8 cellular contexts compared by ENCODE assay signal in genomic region chr4:23888421-23889319, GRCh38. TPM values are rescaled to one million over a fixed set of nuclear protein-coding genes. Genes with fewer than 3 reads are reported as not detected.
A peak's percentile ranks its signal among the peaks of the same experiment; 100 is the strongest.
DNase-seq lines count a peak whose midpoint lies in the region; ATAC-seq, FAIRE-seq and TF ChIP-seq lines count a peak whose summit lies in the region.

No MANE protein-coding gene starts in this region.

- no peak for DNase-seq in HFF-Myc (ENCODE audit: extremely low read depth, low read depth)
- peak in 1 of 4 donors; percentile 26 for DNase-seq in body of pancreas
- DNase-seq in kidney, result no peak
- DNase-seq in spleen, result no peak
- DNase-seq in SKM-1 (lab: John Stamatoyannopoulos, UW; ENCODE audit: unreplicated experiment), result no peak
- DNase-seq in HuH-7.5 (ENCODE audit: low spot score), result no peak

- H3K4me1 ChIP-seq in body of pancreas, result peaks cover 16% of the 10 kb centered on the region
- peaks cover 3 to 6% of the 10 kb centered on the region in 2 donors for H3K4me1 ChIP-seq in kidney (ENCODE audit: control insufficient read depth in 1 of 2, insufficient read depth in 1 of 2, low read depth in 1 of 2, low read length in 2 of 2)
- peaks cover 0 to 18% (median 7%) of the 10 kb centered on the region in 6 donors for H3K4me1 ChIP-seq in spleen

- H3K9ac ChIP-seq in kidney (ENCODE audit: low read length in 2 of 2), result peak overlapping the region; percentile 56 to 89

- WGBS in body of pancreas, 2 donors, result 5 to 6% methylated on average over 25 of the region's 25 CpGs
- 21 to 27% (median 22%) methylated on average over 25 of the region's 25 CpGs for WGBS in spleen, 5 donors

- no peaks in the 10 kb centered on the region for H3K36me3 ChIP-seq in body of pancreas (replicated peaks in 1 of 2; ENCODE audit: insufficient read depth in 1 of 2, low read depth in 2 of 2)
- peaks cover 0 to 2% of the 10 kb centered on the region in 2 donors for H3K36me3 ChIP-seq in kidney (ENCODE audit: control insufficient read depth in 1 of 2, insufficient read depth in 2 of 2, low read length in 2 of 2)
- H3K36me3 ChIP-seq in spleen, result no peaks in the 10 kb centered on the region

- H3K27ac ChIP-seq in body of pancreas (peak overlapping the region in 3 of 4 donors; percentile 60 to 84 (median 67)), kidney (ENCODE audit: low read depth in 2 of 2, low read length in 2 of 2) (peak overlapping the region; percentile 83 to 95), spleen (peak overlapping the region in 7 of 8 donors; percentile 16 to 67 (median 48))

- no peak for FAIRE-seq in kidney (lab: Jason Lieb, UNC)

- intact Hi-C loops in body of pancreas (cut with DNase I), result no loop called here
- intact Hi-C loops in kidney (cut with DNase I), result no loop called here
- intact Hi-C loops in spleen (cut with DNase I; ENCODE audit: low total_unique reads), result no loop called here

- peak in 2 of 3 donors; percentile 39 to 44 for TF ChIP-seq POLR2A in body of pancreas (IDR thresholded peaks at IDR 0.05)
- no peak for TF ChIP-seq POLR2A in spleen (IDR thresholded peaks at IDR 0.05)

- TF ChIP-seq CTCF in HFF-Myc (IDR thresholded peaks at IDR 0.05; ENCODE audit: low read depth, low read length, missing control alignments) (no peak), body of pancreas (IDR thresholded peaks at IDR 0.05) (no peak), kidney (IDR thresholded peaks at IDR 0.05; ENCODE audit: borderline replicate concordance, extremely low read depth, insufficient read depth) (no peak), spleen (IDR thresholded peaks at IDR 0.05 in 8 of 11, conservative IDR thresholded peaks at IDR 0.05 in 3 of 11) (no peak)

- H3K9me3 ChIP-seq in body of pancreas (no peaks in the 10 kb centered on the region), kidney (ENCODE audit: control insufficient read depth in 1 of 2, low read length in 2 of 2) (no peaks in the 10 kb centered on the region), spleen (no peaks in the 10 kb centered on the region)

- H3K27me3 ChIP-seq in body of pancreas, result no peaks in the 10 kb centered on the region
- H3K27me3 ChIP-seq in spleen (replicated peaks in 1 of 7), result peaks cover 0 to 4% (median 0%) of the 10 kb centered on the region in 7 donors

- ATAC-seq in body of pancreas (peak; percentile 30), HG02623 (IDR thresholded peaks at IDR 0.05; ENCODE audit: unreplicated experiment) (no peak), GM21786 (IDR thresholded peaks at IDR 0.05; ENCODE audit: unreplicated experiment) (no peak)

- H3K4me3 ChIP-seq in HFF-Myc (replicated peaks; ENCODE audit: low read depth, low read length), result peak overlapping the region; percentile 27
- peak overlapping the region in 1 of 2 donors; percentile 3 for H3K4me3 ChIP-seq in body of pancreas
- H3K4me3 ChIP-seq in kidney (ENCODE audit: low read length in 2 of 2), result peak overlapping the region; percentile 77 to 98
- H3K4me3 ChIP-seq in spleen, result peak overlapping the region; percentile 16 to 64 (median 26)

RNA-seq across cellular contexts. Expression of gene PPARGC1A, which starts 1.2 kb away (rescaled TPM):
- total RNA-seq in body of pancreas, result 10 to 100 TPM in 1 of 2 donors, 1 to 10 TPM in 1; 8.0 to 44.8 TPM
- total RNA-seq in kidney, result 80.8 TPM
- 22.8 TPM for polyA plus RNA-seq in kidney (ENCODE audit: insufficient read depth, low read depth, low replicate concordance)
- total RNA-seq in spleen, result 1 to 10 TPM in 6 of 7 donors, under 1 TPM in 1; 0.88 to 7.3 (median 3.7) TPM
- polyA plus RNA-seq in spleen, result under 1 TPM; 0.32 to 0.63 (median 0.53) TPM

Comparison
In these comparisons a context has a peak if more than half of its experiments do, and no peak if none do; other contexts are left out.
1. POLR2A ChIP-seq: peak in body of pancreas (2 of 3); none in spleen (0 of 3).
2. Peak in every context shown above with its lines, with median percentiles within 50 percentile points of each other: H3K27ac ChIP-seq.